ENCODE assay signal across 8 cellular contexts in genomic region chr19:48812094-48812929, GRCh38. TPM values are rescaled to one million over a fixed set of nuclear protein-coding genes. Genes with fewer than 3 reads are reported as not detected.
DNase-seq lines count a peak whose midpoint lies in the region; ATAC-seq and TF ChIP-seq lines count a peak whose summit lies in the region.

No MANE protein-coding gene starts in this region.

- POLR2A ChIA-PET in activated CD8-positive, alpha-beta T cell treated with anti-CD3 and anti-CD28 coated beads for 36 hours (lab: Charles Lee) = interaction anchor here (1.0 kb wide), 1 partner anchor 42 kb away, joined by 4 read pairs; no protein-coding TSS in a partner anchor

- peak overlapping the region; percentile 63 for H3K27ac Mint-ChIP-seq in activated CD8-positive, alpha-beta T cell treated with anti-CD3 and anti-CD28 coated beads for 36 hours

- peak overlapping the region; percentile 77 to 99 for H3K27ac ChIP-seq in lung (ENCODE audit: low read depth in 1 of 2, low read length in 1 of 2)

- H3K36me3 Mint-ChIP-seq in activated CD8-positive, alpha-beta T cell treated with anti-CD3 and anti-CD28 coated beads for 36 hours (ENCODE audit: low read depth) = peaks cover 3% of the 10 kb centered on the region

- 14% methylated on average over 38 to 39 of the region's 39 CpGs for WGBS in lung, 2 donors

- peak; percentile 84 for DNase-seq in Daoy (ENCODE audit: low read depth)
- peak; percentile 82 for DNase-seq in NCI-H226
- DNase-seq in activated CD8-positive, alpha-beta T cell treated with anti-CD3 and anti-CD28 coated beads for 36 hours = peak; percentile 78
- DNase-seq in effector CD8-positive, alpha-beta T cell (lab: John Stamatoyannopoulos, UW) = peak; percentile 32
- peak; percentile 89 for DNase-seq in lung (ENCODE audit: low spot score)
- peak; percentile 65 to 75 for DNase-seq in stimulated activated CD8-positive, alpha-beta memory T cell treated with anti-CD3 and anti-CD28 coated beads, Interleukin-15, amount 100 ng/mL, for 48 hours (ENCODE audit: low read depth in 2 of 2)

- peaks cover 22% of the 10 kb centered on the region for H3K4me1 Mint-ChIP-seq in activated CD8-positive, alpha-beta T cell treated with anti-CD3 and anti-CD28 coated beads for 36 hours (ENCODE audit: low read depth)

- no peak for TF ChIP-seq CTCF in activated CD8-positive, alpha-beta T cell treated with anti-CD3 and anti-CD28 coated beads for 36 hours (IDR thresholded peaks at IDR 0.05)
- no peak for TF ChIP-seq CTCF in lung (IDR thresholded peaks at IDR 0.05; ENCODE audit: control extremely low read depth, extremely low read depth)

- H3K4me3 ChIP-seq in lung = peak overlapping the region; percentile 2

- CTCF ChIA-PET in activated CD8-positive, alpha-beta T cell treated with anti-CD3 and anti-CD28 coated beads for 36 hours (lab: Charles Lee) = interaction anchor here (1.6 to 4.5 kb wide), 2 partner anchors 18 to 24 kb away, joined by 8 to 23 read pairs; partner anchors contain the start of gene HSD17B14

- H3K27me3 Mint-ChIP-seq in activated CD8-positive, alpha-beta T cell treated with anti-CD3 and anti-CD28 coated beads for 36 hours = no peaks in the 10 kb centered on the region

- no peaks in the 10 kb centered on the region for H3K36me3 ChIP-seq in lung (ENCODE audit: control insufficient read depth in 2 of 2, insufficient read depth in 2 of 2, low read length in 2 of 2)

- no peaks in the 10 kb centered on the region for H3K9me3 Mint-ChIP-seq in activated CD8-positive, alpha-beta T cell treated with anti-CD3 and anti-CD28 coated beads for 36 hours

- peak overlapping the region; percentile 74 for H3K4me3 Mint-ChIP-seq in activated CD8-positive, alpha-beta T cell treated with anti-CD3 and anti-CD28 coated beads for 36 hours

- no peaks in the 10 kb centered on the region for H3K27me3 ChIP-seq in lung (ENCODE audit: control insufficient read depth, insufficient read depth)

- H3K9me3 ChIP-seq in lung (ENCODE audit: control insufficient read depth in 2 of 2, insufficient read depth in 1 of 2, low read length in 1 of 2) = no peaks in the 10 kb centered on the region

- peaks cover 0 to 3% of the 10 kb centered on the region in 2 donors for H3K4me1 ChIP-seq in lung (ENCODE audit: control insufficient read depth in 2 of 2, insufficient read depth in 2 of 2, low read length in 2 of 2)

- peak; percentile 72 for ATAC-seq in HG02678 (IDR thresholded peaks at IDR 0.05; ENCODE audit: unreplicated experiment)
- ATAC-seq in activated CD8-positive, alpha-beta T cell treated with anti-CD3 and anti-CD28 coated beads for 36 hours = peak; percentile 68
- peak; percentile 78 for ATAC-seq in lung (ENCODE audit: insufficient read depth, low FRiP score)
- ATAC-seq in HG03571 (IDR thresholded peaks at IDR 0.05; ENCODE audit: unreplicated experiment) = no peak

- intact Hi-C loops in activated CD8-positive, alpha-beta T cell treated with anti-CD3 and anti-CD28 coated beads for 36 hours (cut with micrococcal nuclease) = no loop called here

RNA-seq across cellular contexts. Expression of gene BCAT2, which starts 1.5 kb away (rescaled TPM):
- total RNA-seq in Daoy (2014; rRNA removed; shearing (Covaris generic)) = 29.5 and 36.7 TPM in 2 replicates
- 10 to 100 TPM; 59.5 to 63.3 TPM for total RNA-seq in activated CD8-positive, alpha-beta T cell treated with anti-CD3 and anti-CD28 coated beads for 36 hours
- 10 to 100 TPM; 36.5 to 93.7 TPM for total RNA-seq in lung
- 10 to 100 TPM; 63.9 to 72.7 TPM for polyA plus RNA-seq in lung

RNA-seq across cellular contexts. Expression of gene HSD17B14, which starts 24.0 kb away (rescaled TPM):
- total RNA-seq in Daoy (2014; rRNA removed; shearing (Covaris generic)) = 0.69 TPM in 1 of 2 replicates, not detected in the other
- under 1 TPM; 0.47 to 0.56 TPM for total RNA-seq in activated CD8-positive, alpha-beta T cell treated with anti-CD3 and anti-CD28 coated beads for 36 hours
- total RNA-seq in lung = 10 to 100 TPM; 12.8 to 17.9 TPM
- polyA plus RNA-seq in lung = 10 to 100 TPM in 1 of 2 donors, 1 to 10 TPM in 1; 9.0 to 39.1 TPM

RNA-seq across cellular contexts. Expression of gene PLEKHA4, which starts 56.1 kb away (rescaled TPM):
- 2.1 and 4.5 TPM in 2 replicates for total RNA-seq in Daoy (2014; rRNA removed; shearing (Covaris generic))
- 1 to 10 TPM; 9.4 to 9.7 TPM for total RNA-seq in activated CD8-positive, alpha-beta T cell treated with anti-CD3 and anti-CD28 coated beads for 36 hours
- total RNA-seq in lung = 10 to 100 TPM in 1 of 2 donors, 1 to 10 TPM in 1; 8.4 to 57.7 TPM
- polyA plus RNA-seq in lung = 10 to 100 TPM; 19.3 to 22.0 TPM

RNA-seq across cellular contexts. Expression of gene FGF21, which starts 57.0 kb away (rescaled TPM):
- total RNA-seq in Daoy (2014; rRNA removed; shearing (Covaris generic)) = not detected in 2 replicates
- not detected for total RNA-seq in activated CD8-positive, alpha-beta T cell treated with anti-CD3 and anti-CD28 coated beads for 36 hours
- not detected for total RNA-seq in lung
- not detected for polyA plus RNA-seq in lung

RNA-seq across cellular contexts. Expression of gene FUT1, which starts 59.9 kb away (rescaled TPM):
- total RNA-seq in Daoy (2014; rRNA removed; shearing (Covaris generic)) = 0.39 TPM in 1 of 2 replicates, not detected in the other
- under 1 TPM; 0.09 to 0.11 TPM for total RNA-seq in activated CD8-positive, alpha-beta T cell treated with anti-CD3 and anti-CD28 coated beads for 36 hours
- 10 to 100 TPM in 1 of 2 donors, 1 to 10 TPM in 1; 5.1 to 12.4 TPM for total RNA-seq in lung
- 1 to 10 TPM; 5.5 to 8.6 TPM for polyA plus RNA-seq in lung

Comparison
In these comparisons a context has a peak if more than half of its experiments do, and no peak if none do; other contexts are left out.
1. DNase-seq: peak in every context shown above with its lines; median percentile 89 in lung; 84 in Daoy; 82 in NCI-H226; 78 in activated CD8-positive, alpha-beta T cell treated with anti-CD3 and anti-CD28 coated beads for 36 hours; 70 in stimulated activated CD8-positive, alpha-beta memory T cell treated with anti-CD3 and anti-CD28 coated beads, Interleukin-15, amount 100 ng/mL, for 48 hours; 32 in effector CD8-positive, alpha-beta T cell.